Comparison of ENCODE assay signal across 14 cellular contexts in genomic region chr6:17877196-17877889, GRCh38.
DNase-seq lines count a peak whose midpoint lies in the region; ATAC-seq and TF ChIP-seq lines count a peak whose summit lies in the region.
"Had no signal": no experiment of that assay in that cellular context is flagged by ENCODE, and none has a peak within 500 bp of the region (broad histone marks: within the 10 kb centered on the region; RNA-seq: fewer than 3 reads in every experiment).

No MANE protein-coding gene starts in this region.

- H3K4me3 ChIP-seq in SJSA1 (no peak overlapping the region), esophagus squamous epithelium (no peak overlapping the region), right lobe of liver (no peak overlapping the region)
- H3K4me3 ChIP-seq: BLaER1, psoas muscle, stomach had no signal

- H3K4me1 ChIP-seq in SJSA1 (replicated peaks): peaks cover 30% of the 10 kb centered on the region
- peaks cover 9 to 38% (median 19%) of the 10 kb centered on the region in 3 donors for H3K4me1 ChIP-seq in esophagus squamous epithelium
- peaks cover 0 to 16% (median 0%) of the 10 kb centered on the region in 4 donors for H3K4me1 ChIP-seq in right lobe of liver

- no peak for ATAC-seq in right lobe of liver
- ATAC-seq: psoas muscle had no signal

- H3K27me3 ChIP-seq in SJSA1 (replicated peaks): no peaks in the 10 kb centered on the region
- no peaks in the 10 kb centered on the region for H3K27me3 ChIP-seq in esophagus squamous epithelium
- H3K27me3 ChIP-seq in right lobe of liver: no peaks in the 10 kb centered on the region
- H3K27me3 ChIP-seq: BLaER1, stomach had no signal

- TF ChIP-seq POLR2A in esophagus squamous epithelium (IDR thresholded peaks at IDR 0.05) (no peak), right lobe of liver (IDR thresholded peaks at IDR 0.05) (no peak)

- DNase-seq in GM03348 (ENCODE audit: low spot score): peak; percentile 46
- DNase-seq in SJSA1 (ENCODE audit: low read depth in 1 of 2, low spot score in 2 of 2): peak; percentile 76 to 89
- no peak for DNase-seq in esophagus squamous epithelium (lab: John Stamatoyannopoulos, UW)
- DNase-seq in renal cortical epithelial cell (ENCODE audit: low read depth): peak; percentile 52
- DNase-seq in right lobe of liver: no peak
- no peak for DNase-seq in HuH-7 (ENCODE audit: low spot score)
- DNase-seq in NCI-H1417 (lab: John Stamatoyannopoulos, UW): no peak
- no peak for DNase-seq in NCI-H2029 (lab: John Stamatoyannopoulos, UW)
- DNase-seq: activated T-cell treated with anti-CD3 and anti-CD28 coated beads, Interleukin-2, amount 50 U/mL, for 1 hour; NCI-H1417 treated with DMSO at 0.1 percent for 48 hours; NCI-H748 treated with DMSO at 0.1 percent for 48 hours; psoas muscle; stomach had no signal

- intact Hi-C loops in esophagus squamous epithelium (cut with DNase I) (no loop called here), right lobe of liver (cut with DNase I) (no loop called here)

- TF ChIP-seq CTCF in esophagus squamous epithelium (IDR thresholded peaks at IDR 0.05) (no peak), right lobe of liver (IDR thresholded peaks at IDR 0.05) (no peak)

- no peaks in the 10 kb centered on the region for H3K9me3 ChIP-seq in SJSA1 (replicated peaks)
- no peaks in the 10 kb centered on the region for H3K9me3 ChIP-seq in esophagus squamous epithelium
- H3K9me3 ChIP-seq in right lobe of liver: no peaks in the 10 kb centered on the region
- H3K9me3 ChIP-seq: BLaER1, psoas muscle, stomach had no signal

- peak overlapping the region; percentile 72 for H3K27ac ChIP-seq in SJSA1
- peak overlapping the region; percentile 11 to 70 (median 52) for H3K27ac ChIP-seq in esophagus squamous epithelium
- H3K27ac ChIP-seq in right lobe of liver: no peak overlapping the region
- H3K27ac ChIP-seq: BLaER1 had no signal

- no peaks in the 10 kb centered on the region for H3K36me3 ChIP-seq in SJSA1
- no peaks in the 10 kb centered on the region for H3K36me3 ChIP-seq in esophagus squamous epithelium
- H3K36me3 ChIP-seq in right lobe of liver: no peaks in the 10 kb centered on the region
- H3K36me3 ChIP-seq: BLaER1, stomach had no signal

- WGBS in esophagus squamous epithelium, 2 donors: 32 to 39% methylated on average over 6 of the region's 6 CpGs
- WGBS in right lobe of liver (ENCODE audit: insufficient coverage, low coverage, low lambda C conversion rate, missing lambda C conversion rate): 82% methylated on average over 6 of the region's 6 CpGs

Comparison
In these comparisons a context has a peak if more than half of its experiments do, and no peak if none do; other contexts are left out.
1. DNase-seq: peak in GM03348 (single experiment), SJSA1 (2 of 2) and renal cortical epithelial cell (single experiment); none in esophagus squamous epithelium (single experiment), right lobe of liver (0 of 3), HuH-7 (single experiment), NCI-H1417 (0 of 3) and NCI-H2029 (single experiment).
2. H3K27ac ChIP-seq: peak in SJSA1 (single experiment) and esophagus squamous epithelium (4 of 4); none in right lobe of liver (0 of 3).